In the genomic region with DNA sequence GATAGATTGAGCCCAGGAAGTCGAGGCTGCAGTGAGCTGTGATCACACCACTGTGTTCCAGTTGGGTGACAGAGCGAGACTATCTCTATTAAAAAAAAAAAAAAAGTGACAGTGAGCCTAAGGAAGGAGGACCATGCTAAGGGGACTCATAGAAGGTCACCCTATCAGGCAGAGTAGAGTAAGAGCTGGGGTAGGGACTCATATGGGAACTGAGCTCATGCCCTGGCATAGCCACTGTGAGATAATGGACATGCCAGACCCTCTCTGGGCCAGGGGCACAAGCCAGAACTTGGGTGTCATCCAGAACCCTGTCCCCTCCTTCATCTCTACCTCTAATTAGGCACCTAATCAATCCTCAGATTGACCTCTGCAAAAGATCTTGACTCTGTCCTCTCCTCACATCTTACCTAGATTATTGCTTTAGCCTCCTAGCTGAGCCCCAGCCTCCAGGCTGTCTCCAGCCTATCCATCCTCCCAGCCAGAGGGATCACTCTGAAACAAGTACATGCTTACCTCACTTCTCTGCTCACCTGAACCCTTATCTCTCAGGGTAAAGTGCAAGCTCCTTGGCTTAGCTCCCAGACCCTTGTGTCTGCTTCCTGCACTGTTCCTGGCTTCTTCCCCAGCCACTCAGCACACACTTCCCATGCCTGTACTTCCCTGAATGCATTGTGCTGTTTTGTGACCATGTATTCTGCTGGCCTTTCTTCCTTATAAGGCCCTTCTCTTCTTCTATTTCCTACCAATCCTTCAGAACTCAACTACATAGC, we compare ENCODE assay signal across 11 cellular contexts.
DNase-seq lines count a peak whose midpoint lies in the region; ATAC-seq and TF ChIP-seq lines count a peak whose summit lies in the region.
"Had no signal": no experiment of that assay in that cellular context is flagged by ENCODE, and none has a peak within 500 bp of the region (broad histone marks: within the 10 kb centered on the region; RNA-seq: fewer than 3 reads in every experiment).

No MANE protein-coding gene starts in this region.

- POLR2A ChIA-PET in activated CD4-positive, alpha-beta T cell treated with anti-CD3 and anti-CD28 coated beads for 36 hours (lab: Charles Lee) = interaction anchor here (1.4 kb wide), 1 partner anchor 40 kb away, joined by 11 read pairs; no protein-coding TSS in a partner anchor
- POLR2A ChIA-PET in activated CD8-positive, alpha-beta T cell treated with anti-CD3 and anti-CD28 coated beads for 36 hours (lab: Charles Lee) = interaction anchor here (0.6 kb wide), 1 partner anchor 22 kb away, joined by 3 read pairs; no protein-coding TSS in a partner anchor

- CTCF ChIA-PET in activated CD4-positive, alpha-beta T cell treated with anti-CD3 and anti-CD28 coated beads for 36 hours (lab: Charles Lee) = interaction anchor here (0.6 to 2.1 kb wide), 6 partner anchors 25 to 71 kb away, joined by 3 to 13 read pairs (median 4); no protein-coding TSS in a partner anchor
- CTCF ChIA-PET in activated CD8-positive, alpha-beta T cell treated with anti-CD3 and anti-CD28 coated beads for 36 hours (lab: Charles Lee) = interaction anchor here (1.0 to 4.7 kb wide), 6 partner anchors 24 to 360 kb away, joined by 3 to 30 read pairs (median 7); a partner anchor contains a TSS

- H3K9me3 Mint-ChIP-seq in activated CD4-positive, alpha-beta T cell treated with anti-CD3 and anti-CD28 coated beads for 36 hours (ENCODE audit: low read depth) = peaks cover 2% of the 10 kb centered on the region
- no peaks in the 10 kb centered on the region for H3K9me3 Mint-ChIP-seq in activated CD8-positive, alpha-beta T cell treated with anti-CD3 and anti-CD28 coated beads for 36 hours
- H3K9me3 Mint-ChIP-seq in stimulated activated naive CD8-positive, alpha-beta T cell treated with anti-CD3 and anti-CD28 coated beads, Interleukin-15, amount 100 ng/mL, for 72 hours = peaks cover 0 to under 1% of the 10 kb centered on the region in 2 donors

- no peak for TF ChIP-seq CTCF in activated CD8-positive, alpha-beta T cell treated with anti-CD3 and anti-CD28 coated beads for 36 hours (IDR thresholded peaks at IDR 0.05)

- H3K4me3 Mint-ChIP-seq in activated CD4-positive, alpha-beta T cell treated with anti-CD3 and anti-CD28 coated beads for 36 hours = no peak overlapping the region
- no peak overlapping the region for H3K4me3 Mint-ChIP-seq in activated CD8-positive, alpha-beta T cell treated with anti-CD3 and anti-CD28 coated beads for 36 hours
- H3K4me3 Mint-ChIP-seq in stimulated activated naive CD8-positive, alpha-beta T cell treated with anti-CD3 and anti-CD28 coated beads, Interleukin-15, amount 100 ng/mL, for 72 hours = peak overlapping the region; percentile 6 to 62

- peak overlapping the region; percentile 2 for H3K27ac Mint-ChIP-seq in activated CD4-positive, alpha-beta T cell treated with anti-CD3 and anti-CD28 coated beads for 36 hours
- H3K27ac Mint-ChIP-seq in activated CD8-positive, alpha-beta T cell treated with anti-CD3 and anti-CD28 coated beads for 36 hours = peak overlapping the region; percentile 89
- H3K27ac Mint-ChIP-seq in stimulated activated naive CD8-positive, alpha-beta T cell treated with anti-CD3 and anti-CD28 coated beads, Interleukin-15, amount 100 ng/mL, for 72 hours = peak overlapping the region; percentile 42 to 62

- intact Hi-C loops in activated CD4-positive, alpha-beta T cell treated with anti-CD3 and anti-CD28 coated beads for 36 hours (cut with DNase I, micrococcal nuclease) = loop anchor here in 1 of 2 experiments (2.0 kb wide), 1 partner anchor 39 kb away; no protein-coding TSS in a partner anchor
- intact Hi-C loops in activated CD8-positive, alpha-beta T cell treated with anti-CD3 and anti-CD28 coated beads for 36 hours (cut with micrococcal nuclease) = no loop called here

- H3K4me1 Mint-ChIP-seq in activated CD4-positive, alpha-beta T cell treated with anti-CD3 and anti-CD28 coated beads for 36 hours = peaks cover 31% of the 10 kb centered on the region
- H3K4me1 Mint-ChIP-seq in activated CD8-positive, alpha-beta T cell treated with anti-CD3 and anti-CD28 coated beads for 36 hours (ENCODE audit: low read depth) = peaks cover 41% of the 10 kb centered on the region
- peaks cover 38% of the 10 kb centered on the region for H3K4me1 Mint-ChIP-seq in stimulated activated naive CD8-positive, alpha-beta T cell treated with anti-CD3 and anti-CD28 coated beads, Interleukin-15, amount 100 ng/mL, for 72 hours

- H3K36me3 Mint-ChIP-seq in activated CD4-positive, alpha-beta T cell treated with anti-CD3 and anti-CD28 coated beads for 36 hours (ENCODE audit: low read depth) = no peaks in the 10 kb centered on the region
- no peaks in the 10 kb centered on the region for H3K36me3 Mint-ChIP-seq in activated CD8-positive, alpha-beta T cell treated with anti-CD3 and anti-CD28 coated beads for 36 hours (ENCODE audit: low read depth)

- H3K27me3 Mint-ChIP-seq in activated CD4-positive, alpha-beta T cell treated with anti-CD3 and anti-CD28 coated beads for 36 hours = no peaks in the 10 kb centered on the region
- no peaks in the 10 kb centered on the region for H3K27me3 Mint-ChIP-seq in activated CD8-positive, alpha-beta T cell treated with anti-CD3 and anti-CD28 coated beads for 36 hours
- H3K27me3 Mint-ChIP-seq in stimulated activated naive CD8-positive, alpha-beta T cell treated with anti-CD3 and anti-CD28 coated beads, Interleukin-15, amount 100 ng/mL, for 72 hours = no peaks in the 10 kb centered on the region

- DNase-seq in activated CD4-positive, alpha-beta T cell treated with anti-CD3 and anti-CD28 coated beads for 36 hours = no peak
- no peak for DNase-seq in activated CD4-positive, alpha-beta T cell treated with anti-CD3 and anti-CD28 coated beads for 48 hours
- DNase-seq in activated CD8-positive, alpha-beta T cell treated with anti-CD3 and anti-CD28 coated beads for 36 hours = no peak
- peak; percentile 49 for DNase-seq in islet precursor cell
- no peak for DNase-seq in stimulated activated naive CD8-positive, alpha-beta T cell treated with anti-CD3 and anti-CD28 coated beads, Interleukin-15, amount 100 ng/mL, for 72 hours
- DNase-seq in NOMO-1 treated with dmso at 0.1 percent for 144 hours (lab: John Stamatoyannopoulos, UW; ENCODE audit: unreplicated experiment) = no peak
- DNase-seq in HuH-7.5 (ENCODE audit: low spot score) = no peak
- DNase-seq: activated naive CD4-positive, alpha-beta T cell treated with Interleukin-2 at 50 U/mL for 16 hours; NCI-H226; tibial artery had no signal

- ATAC-seq in activated CD4-positive, alpha-beta T cell treated with anti-CD3 and anti-CD28 coated beads for 36 hours = no peak
- ATAC-seq in activated CD8-positive, alpha-beta T cell treated with anti-CD3 and anti-CD28 coated beads for 36 hours = no peak
- no peak for ATAC-seq in stimulated activated naive CD8-positive, alpha-beta T cell treated with anti-CD3 and anti-CD28 coated beads, Interleukin-15, amount 100 ng/mL, for 72 hours
- ATAC-seq in GM19328 (IDR thresholded peaks at IDR 0.05; ENCODE audit: unreplicated experiment) = no peak

Comparison
In these comparisons a context has a peak if more than half of its experiments do, and no peak if none do; other contexts are left out.
1. H3K27ac Mint-ChIP-seq: peak in every context shown above with its lines; median percentile 89 in activated CD8-positive, alpha-beta T cell treated with anti-CD3 and anti-CD28 coated beads for 36 hours; 52 in stimulated activated naive CD8-positive, alpha-beta T cell treated with anti-CD3 and anti-CD28 coated beads, Interleukin-15, amount 100 ng/mL, for 72 hours; 2 in activated CD4-positive, alpha-beta T cell treated with anti-CD3 and anti-CD28 coated beads for 36 hours.
2. H3K4me3 Mint-ChIP-seq: peak in stimulated activated naive CD8-positive, alpha-beta T cell treated with anti-CD3 and anti-CD28 coated beads, Interleukin-15, amount 100 ng/mL, for 72 hours (2 of 2); none in activated CD4-positive, alpha-beta T cell treated with anti-CD3 and anti-CD28 coated beads for 36 hours (single experiment) and activated CD8-positive, alpha-beta T cell treated with anti-CD3 and anti-CD28 coated beads for 36 hours (single experiment).